In genomic region chr19:44644391-44645016, GRCh38 we compare ENCODE assay signal across 8 cellular contexts. TPM values are rescaled to one million over a fixed set of nuclear protein-coding genes. Genes with fewer than 3 reads are reported as not detected.
DNase-seq lines count a peak whose midpoint lies in the region; ATAC-seq and TF ChIP-seq lines count a peak whose summit lies in the region.

No MANE protein-coding gene starts in this region.

- H3F3A ChIP-seq in MM.1S (ENCODE audit: insufficient read depth, low read length) = no peaks in the 10 kb centered on the region

- no peaks in the 10 kb centered on the region for H3K9me2 ChIP-seq in MM.1S (replicated peaks; ENCODE audit: insufficient read depth, low read length)

- peak overlapping the region; percentile 93 for H3K4me3 ChIP-seq in MM.1S (ENCODE audit: low read length)
- peak overlapping the region; percentile 95 for H3K4me3 ChIP-seq in adipocyte (ENCODE audit: low read length)
- H3K4me3 ChIP-seq in iPS-11a (ENCODE audit: low read depth, low read length) = peak overlapping the region; percentile 76
- H3K4me3 ChIP-seq in gastrocnemius medialis = peak overlapping the region; percentile 75 to 98 (median 92)

- peak overlapping the region; percentile 94 for H3K4me2 ChIP-seq in MM.1S (ENCODE audit: low read depth, low read length)

- H3K27me3 ChIP-seq in MM.1S (replicated peaks; ENCODE audit: insufficient read depth, low read length) (no peaks in the 10 kb centered on the region), adipocyte (replicated peaks; ENCODE audit: control insufficient read depth, insufficient read depth, low read length) (no peaks in the 10 kb centered on the region), gastrocnemius medialis (no peaks in the 10 kb centered on the region)

- H2AFZ ChIP-seq in MM.1S (ENCODE audit: low read length) = peak overlapping the region; percentile 94

- H3K9me3 ChIP-seq in MM.1S (replicated peaks; ENCODE audit: insufficient read depth, low read length) (no peaks in the 10 kb centered on the region), adipocyte (ENCODE audit: control insufficient read depth, low read length) (no peaks in the 10 kb centered on the region), gastrocnemius medialis (no peaks in the 10 kb centered on the region)

- H3K4me1 ChIP-seq in MM.1S (ENCODE audit: low read length) (no peaks in the 10 kb centered on the region), adipocyte (ENCODE audit: control insufficient read depth, insufficient read depth, low read length) (peaks cover 29% of the 10 kb centered on the region), gastrocnemius medialis (peaks cover 46 to 47% of the 10 kb centered on the region in 2 donors)

- H3K27ac ChIP-seq in MM.1S (ENCODE audit: low read length) (no peak overlapping the region), gastrocnemius medialis (peak overlapping the region; percentile 88 to 97 (median 95))

- no peaks in the 10 kb centered on the region for H3K36me3 ChIP-seq in MM.1S (replicated peaks; ENCODE audit: insufficient read depth, low read length)
- H3K36me3 ChIP-seq in adipocyte (ENCODE audit: control insufficient read depth, insufficient read depth, low read length, severe bottlenecking) = peaks cover 7% of the 10 kb centered on the region
- H3K36me3 ChIP-seq in gastrocnemius medialis = no peaks in the 10 kb centered on the region

- TF ChIP-seq POLR2A in gastrocnemius medialis (IDR thresholded peaks at IDR 0.05) = peak in 1 of 2 donors; percentile 12

- DNase-seq in NCI-H2081 (lab: John Stamatoyannopoulos, UW) (peak; percentile 12 to 56), NCI-H2081 treated with DMSO at 0.1 percent for 48 hours (lab: John Stamatoyannopoulos, UW) (no peak), MM.1S (no peak), adipocyte (ENCODE audit: low read depth) (peak; percentile 68), gastrocnemius medialis (peak; percentile 9 to 17), AML-193 (lab: John Stamatoyannopoulos, UW) (no peak)

- intact Hi-C loops in gastrocnemius medialis (cut with DNase I; ENCODE audit: low total_unique reads) = loop anchor here (5.0 kb wide), 2 partner anchors 57 to 817 kb away; partner anchors contain the start of gene ZNF283

- H3K9ac ChIP-seq in MM.1S (ENCODE audit: low read length) (peak overlapping the region; percentile 58), adipocyte (ENCODE audit: low read length) (peak overlapping the region; percentile 86)

- ATAC-seq in gastrocnemius medialis (peak; percentile 50 to 51), HG03442 (IDR thresholded peaks at IDR 0.05; ENCODE audit: unreplicated experiment) (no peak)

- TF ChIP-seq CTCF in MM.1S (IDR thresholded peaks at IDR 0.05; ENCODE audit: low read length) = no peak
- no peak for TF ChIP-seq CTCF in gastrocnemius medialis (IDR thresholded peaks at IDR 0.05 in 4 of 5, conservative IDR thresholded peaks at IDR 0.05 in 1 of 5)

- in situ Hi-C loops in gastrocnemius medialis (cut with MboI; ENCODE audit: low sequenced_read_pairs in 4 of 4) = no loop called here

- peaks cover 6% of the 10 kb centered on the region for H3K79me2 ChIP-seq in MM.1S (ENCODE audit: low read length)

- H4K20me1 ChIP-seq in MM.1S (ENCODE audit: insufficient read depth, low read length) = no peaks in the 10 kb centered on the region

RNA-seq across cellular contexts. Expression of gene PVR, which starts 0.8 kb away (rescaled TPM):
- total RNA-seq in gastrocnemius medialis = 10 to 100 TPM; 27.3 to 60.2 (median 33.9) TPM

RNA-seq across cellular contexts. Expression of gene CEACAM19, which starts 26.8 kb away (rescaled TPM):
- 1 to 10 TPM; 2.0 to 8.5 (median 3.7) TPM for total RNA-seq in gastrocnemius medialis

RNA-seq across cellular contexts. Expression of gene IGSF23, which starts 31.1 kb away (rescaled TPM):
- total RNA-seq in gastrocnemius medialis = not detected

RNA-seq across cellular contexts. Expression of gene CEACAM16, which starts 54.4 kb away (rescaled TPM):
- not detected for total RNA-seq in gastrocnemius medialis

Comparison
In these comparisons a context has a peak if more than half of its experiments do, and no peak if none do; other contexts are left out.
1. DNase-seq: peak in NCI-H2081 (2 of 2), adipocyte (single experiment) and gastrocnemius medialis (2 of 2); none in NCI-H2081 treated with DMSO at 0.1 percent for 48 hours (single experiment), MM.1S (single experiment) and AML-193 (0 of 2).
2. Peak in every context shown above with its lines, with median percentiles within 50 percentile points of each other: H3K4me3 ChIP-seq.